ENCODE assay signal across 1 cellular context in genomic region chr1:204407314-204407971, GRCh38.
TF ChIP-seq lines count a peak whose summit lies in the region.

No MANE protein-coding gene starts in this region.

TF ChIP-seq in K562, 482 proteins besides CTCF, POLR2A, EP300 and RAD21 (continued from another document and continues in another):
- TF ChIP-seq, protein P1, sequence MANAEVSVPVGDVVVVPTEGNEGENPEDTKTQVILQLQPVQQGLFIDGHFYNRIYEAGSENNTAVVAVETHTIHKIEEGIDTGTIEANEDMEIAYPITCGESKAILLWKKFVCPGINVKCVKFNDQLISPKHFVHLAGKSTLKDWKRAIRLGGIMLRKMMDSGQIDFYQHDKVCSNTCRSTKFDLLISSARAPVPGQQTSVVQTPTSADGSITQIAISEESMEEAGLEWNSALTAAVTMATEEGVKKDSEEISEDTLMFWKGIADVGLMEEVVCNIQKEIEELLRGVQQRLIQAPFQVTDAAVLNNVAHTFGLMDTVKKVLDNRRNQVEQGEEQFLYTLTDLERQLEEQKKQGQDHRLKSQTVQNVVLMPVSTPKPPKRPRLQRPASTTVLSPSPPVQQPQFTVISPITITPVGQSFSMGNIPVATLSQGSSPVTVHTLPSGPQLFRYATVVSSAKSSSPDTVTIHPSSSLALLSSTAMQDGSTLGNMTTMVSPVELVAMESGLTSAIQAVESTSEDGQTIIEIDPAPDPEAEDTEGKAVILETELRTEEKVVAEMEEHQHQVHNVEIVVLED (CRISPR knock-in tag; IDR thresholded peaks at IDR 0.05) = no peak
- no peak for TF ChIP-seq NCOA1 (IDR thresholded peaks at IDR 0.05; ENCODE audit: low read depth)
- TF ChIP-seq, protein P2, sequence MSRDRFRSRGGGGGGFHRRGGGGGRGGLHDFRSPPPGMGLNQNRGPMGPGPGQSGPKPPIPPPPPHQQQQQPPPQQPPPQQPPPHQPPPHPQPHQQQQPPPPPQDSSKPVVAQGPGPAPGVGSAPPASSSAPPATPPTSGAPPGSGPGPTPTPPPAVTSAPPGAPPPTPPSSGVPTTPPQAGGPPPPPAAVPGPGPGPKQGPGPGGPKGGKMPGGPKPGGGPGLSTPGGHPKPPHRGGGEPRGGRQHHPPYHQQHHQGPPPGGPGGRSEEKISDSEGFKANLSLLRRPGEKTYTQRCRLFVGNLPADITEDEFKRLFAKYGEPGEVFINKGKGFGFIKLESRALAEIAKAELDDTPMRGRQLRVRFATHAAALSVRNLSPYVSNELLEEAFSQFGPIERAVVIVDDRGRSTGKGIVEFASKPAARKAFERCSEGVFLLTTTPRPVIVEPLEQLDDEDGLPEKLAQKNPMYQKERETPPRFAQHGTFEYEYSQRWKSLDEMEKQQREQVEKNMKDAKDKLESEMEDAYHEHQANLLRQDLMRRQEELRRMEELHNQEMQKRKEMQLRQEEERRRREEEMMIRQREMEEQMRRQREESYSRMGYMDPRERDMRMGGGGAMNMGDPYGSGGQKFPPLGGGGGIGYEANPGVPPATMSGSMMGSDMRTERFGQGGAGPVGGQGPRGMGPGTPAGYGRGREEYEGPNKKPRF (IDR thresholded peaks at IDR 0.05; ENCODE audit: low read depth, low read length) = no peak
- no peak for TF ChIP-seq C11orf30 (IDR thresholded peaks at IDR 0.05; ENCODE audit: low read depth)
- no peak for TF ChIP-seq CBFA2T3 (IDR thresholded peaks at IDR 0.05)
- no peak for TF ChIP-seq ETS2 (tag; IDR thresholded peaks at IDR 0.05; ENCODE audit: borderline replicate concordance, poor library complexity, severe bottlenecking)
- TF ChIP-seq TFE3 (CRISPR knock-in tag; IDR thresholded peaks at IDR 0.05) = no peak
- no peak for TF ChIP-seq ZNF239 (CRISPR knock-in tag; IDR thresholded peaks at IDR 0.05)
- no peak for TF ChIP-seq GABPB2 (CRISPR knock-in tag; conservative IDR thresholded peaks at IDR 0.05)
- TF ChIP-seq SRSF1 (IDR thresholded peaks at IDR 0.05; ENCODE audit: low read depth, low read length) = no peak
- TF ChIP-seq ZNF444 (CRISPR knock-in tag; IDR thresholded peaks at IDR 0.05) = no peak
- TF ChIP-seq FOXM1 (IDR thresholded peaks at IDR 0.05; ENCODE audit: low read depth) = no peak
- TF ChIP-seq FOXM1 (CRISPR knock-in tag; IDR thresholded peaks at IDR 0.05; ENCODE audit: low read depth) = no peak
- no peak for TF ChIP-seq TSHZ1 (CRISPR knock-in tag; IDR thresholded peaks at IDR 0.05)
- TF ChIP-seq, protein P3, sequence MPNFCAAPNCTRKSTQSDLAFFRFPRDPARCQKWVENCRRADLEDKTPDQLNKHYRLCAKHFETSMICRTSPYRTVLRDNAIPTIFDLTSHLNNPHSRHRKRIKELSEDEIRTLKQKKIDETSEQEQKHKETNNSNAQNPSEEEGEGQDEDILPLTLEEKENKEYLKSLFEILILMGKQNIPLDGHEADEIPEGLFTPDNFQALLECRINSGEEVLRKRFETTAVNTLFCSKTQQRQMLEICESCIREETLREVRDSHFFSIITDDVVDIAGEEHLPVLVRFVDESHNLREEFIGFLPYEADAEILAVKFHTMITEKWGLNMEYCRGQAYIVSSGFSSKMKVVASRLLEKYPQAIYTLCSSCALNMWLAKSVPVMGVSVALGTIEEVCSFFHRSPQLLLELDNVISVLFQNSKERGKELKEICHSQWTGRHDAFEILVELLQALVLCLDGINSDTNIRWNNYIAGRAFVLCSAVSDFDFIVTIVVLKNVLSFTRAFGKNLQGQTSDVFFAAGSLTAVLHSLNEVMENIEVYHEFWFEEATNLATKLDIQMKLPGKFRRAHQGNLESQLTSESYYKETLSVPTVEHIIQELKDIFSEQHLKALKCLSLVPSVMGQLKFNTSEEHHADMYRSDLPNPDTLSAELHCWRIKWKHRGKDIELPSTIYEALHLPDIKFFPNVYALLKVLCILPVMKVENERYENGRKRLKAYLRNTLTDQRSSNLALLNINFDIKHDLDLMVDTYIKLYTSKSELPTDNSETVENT (CRISPR knock-in tag; IDR thresholded peaks at IDR 0.05) = no peak
- no peak; the same call in 1 of the 2 replicates for TF ChIP-seq ZFP30 (CRISPR knock-in tag; IDR thresholded peaks at IDR 0.05; ENCODE audit: borderline replicate concordance)
- TF ChIP-seq HNRNPK (IDR thresholded peaks at IDR 0.05; ENCODE audit: low read depth, low read length, poor library complexity, severe bottlenecking) = no peak
- TF ChIP-seq, protein P4, sequence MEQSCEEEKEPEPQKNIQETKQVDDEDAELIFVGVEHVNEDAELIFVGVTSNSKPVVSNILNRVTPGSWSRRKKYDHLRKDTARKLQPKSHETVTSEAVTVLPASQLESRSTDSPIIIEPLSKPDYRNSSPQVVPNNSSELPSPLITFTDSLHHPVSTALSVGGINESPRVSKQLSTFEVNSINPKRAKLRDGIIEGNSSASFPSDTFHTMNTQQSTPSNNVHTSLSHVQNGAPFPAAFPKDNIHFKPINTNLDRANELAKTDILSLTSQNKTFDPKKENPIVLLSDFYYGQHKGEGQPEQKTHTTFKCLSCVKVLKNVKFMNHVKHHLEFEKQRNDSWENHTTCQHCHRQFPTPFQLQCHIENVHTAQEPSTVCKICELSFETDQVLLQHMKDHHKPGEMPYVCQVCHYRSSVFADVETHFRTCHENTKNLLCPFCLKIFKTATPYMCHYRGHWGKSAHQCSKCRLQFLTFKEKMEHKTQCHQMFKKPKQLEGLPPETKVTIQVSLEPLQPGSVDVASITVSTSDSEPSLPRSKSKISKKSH (CRISPR knock-in tag; IDR thresholded peaks at IDR 0.05) = no peak
- TF ChIP-seq HDAC2 (IDR thresholded peaks at IDR 0.05) = peak; percentile 33; the same call in 1 of the 2 replicates
- TF ChIP-seq, protein P5, sequence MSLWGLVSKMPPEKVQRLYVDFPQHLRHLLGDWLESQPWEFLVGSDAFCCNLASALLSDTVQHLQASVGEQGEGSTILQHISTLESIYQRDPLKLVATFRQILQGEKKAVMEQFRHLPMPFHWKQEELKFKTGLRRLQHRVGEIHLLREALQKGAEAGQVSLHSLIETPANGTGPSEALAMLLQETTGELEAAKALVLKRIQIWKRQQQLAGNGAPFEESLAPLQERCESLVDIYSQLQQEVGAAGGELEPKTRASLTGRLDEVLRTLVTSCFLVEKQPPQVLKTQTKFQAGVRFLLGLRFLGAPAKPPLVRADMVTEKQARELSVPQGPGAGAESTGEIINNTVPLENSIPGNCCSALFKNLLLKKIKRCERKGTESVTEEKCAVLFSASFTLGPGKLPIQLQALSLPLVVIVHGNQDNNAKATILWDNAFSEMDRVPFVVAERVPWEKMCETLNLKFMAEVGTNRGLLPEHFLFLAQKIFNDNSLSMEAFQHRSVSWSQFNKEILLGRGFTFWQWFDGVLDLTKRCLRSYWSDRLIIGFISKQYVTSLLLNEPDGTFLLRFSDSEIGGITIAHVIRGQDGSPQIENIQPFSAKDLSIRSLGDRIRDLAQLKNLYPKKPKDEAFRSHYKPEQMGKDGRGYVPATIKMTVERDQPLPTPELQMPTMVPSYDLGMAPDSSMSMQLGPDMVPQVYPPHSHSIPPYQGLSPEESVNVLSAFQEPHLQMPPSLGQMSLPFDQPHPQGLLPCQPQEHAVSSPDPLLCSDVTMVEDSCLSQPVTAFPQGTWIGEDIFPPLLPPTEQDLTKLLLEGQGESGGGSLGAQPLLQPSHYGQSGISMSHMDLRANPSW (CRISPR knock-in tag; IDR thresholded peaks at IDR 0.05) = no peak
- TF ChIP-seq DACH1 (IDR thresholded peaks at IDR 0.05; ENCODE audit: partially characterized antibody) = peak; percentile 74
- no peak for TF ChIP-seq MITF (IDR thresholded peaks at IDR 0.05)
- no peak for TF ChIP-seq EZH2 (IDR thresholded peaks at IDR 0.05; ENCODE audit: borderline replicate concordance, low read depth, low read length)
- no peak for TF ChIP-seq NFIC (IDR thresholded peaks at IDR 0.05)
- TF ChIP-seq TCF7L2 (IDR thresholded peaks at IDR 0.05; ENCODE audit: low read depth, low read length) = no peak
- TF ChIP-seq DPF2 (IDR thresholded peaks at IDR 0.05) = no peak
- TF ChIP-seq, protein P6, sequence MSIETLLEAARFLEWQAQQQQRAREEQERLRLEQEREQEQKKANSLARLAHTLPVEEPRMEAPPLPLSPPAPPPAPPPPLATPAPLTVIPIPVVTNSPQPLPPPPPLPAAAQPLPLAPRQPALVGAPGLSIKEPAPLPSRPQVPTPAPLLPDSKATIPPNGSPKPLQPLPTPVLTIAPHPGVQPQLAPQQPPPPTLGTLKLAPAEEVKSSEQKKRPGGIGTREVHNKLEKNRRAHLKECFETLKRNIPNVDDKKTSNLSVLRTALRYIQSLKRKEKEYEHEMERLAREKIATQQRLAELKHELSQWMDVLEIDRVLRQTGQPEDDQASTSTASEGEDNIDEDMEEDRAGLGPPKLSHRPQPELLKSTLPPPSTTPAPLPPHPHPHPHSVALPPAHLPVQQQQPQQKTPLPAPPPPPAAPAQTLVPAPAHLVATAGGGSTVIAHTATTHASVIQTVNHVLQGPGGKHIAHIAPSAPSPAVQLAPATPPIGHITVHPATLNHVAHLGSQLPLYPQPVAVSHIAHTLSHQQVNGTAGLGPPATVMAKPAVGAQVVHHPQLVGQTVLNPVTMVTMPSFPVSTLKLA (conservative IDR thresholded peaks at IDR 0.05) = no peak
- 0 out of 2 replicates have a peak, but pooled peaks have one; percentile 34 for TF ChIP-seq ZNF232 (CRISPR knock-in tag; IDR thresholded peaks at IDR 0.05)
- no peak for TF ChIP-seq HNRNPUL1 (IDR thresholded peaks at IDR 0.05; ENCODE audit: low read length)
- TF ChIP-seq, protein P7, sequence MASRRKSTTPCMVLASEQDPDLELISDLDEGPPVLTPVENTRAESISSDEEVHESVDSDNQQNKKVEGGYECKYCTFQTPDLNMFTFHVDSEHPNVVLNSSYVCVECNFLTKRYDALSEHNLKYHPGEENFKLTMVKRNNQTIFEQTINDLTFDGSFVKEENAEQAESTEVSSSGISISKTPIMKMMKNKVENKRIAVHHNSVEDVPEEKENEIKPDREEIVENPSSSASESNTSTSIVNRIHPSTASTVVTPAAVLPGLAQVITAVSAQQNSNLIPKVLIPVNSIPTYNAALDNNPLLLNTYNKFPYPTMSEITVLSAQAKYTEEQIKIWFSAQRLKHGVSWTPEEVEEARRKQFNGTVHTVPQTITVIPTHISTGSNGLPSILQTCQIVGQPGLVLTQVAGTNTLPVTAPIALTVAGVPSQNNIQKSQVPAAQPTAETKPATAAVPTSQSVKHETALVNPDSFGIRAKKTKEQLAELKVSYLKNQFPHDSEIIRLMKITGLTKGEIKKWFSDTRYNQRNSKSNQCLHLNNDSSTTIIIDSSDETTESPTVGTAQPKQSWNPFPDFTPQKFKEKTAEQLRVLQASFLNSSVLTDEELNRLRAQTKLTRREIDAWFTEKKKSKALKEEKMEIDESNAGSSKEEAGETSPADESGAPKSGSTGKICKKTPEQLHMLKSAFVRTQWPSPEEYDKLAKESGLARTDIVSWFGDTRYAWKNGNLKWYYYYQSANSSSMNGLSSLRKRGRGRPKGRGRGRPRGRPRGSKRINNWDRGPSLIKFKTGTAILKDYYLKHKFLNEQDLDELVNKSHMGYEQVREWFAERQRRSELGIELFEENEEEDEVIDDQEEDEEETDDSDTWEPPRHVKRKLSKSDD (conservative IDR thresholded peaks at IDR 0.05; ENCODE audit: low read length) = no peak
- no peak for TF ChIP-seq HNRNPH1 (optimal IDR thresholded peaks at IDR 0.05; ENCODE audit: low read depth, low read length)
- TF ChIP-seq SMAD4 (CRISPR knock-in tag; conservative IDR thresholded peaks at IDR 0.05) = no peak
- 0 out of 2 replicates have a peak, but pooled peaks have one; percentile 18 for TF ChIP-seq GATAD2B (IDR thresholded peaks at IDR 0.05; ENCODE audit: borderline replicate concordance)
- no peak for TF ChIP-seq NFE2 (IDR thresholded peaks at IDR 0.05; ENCODE audit: low read depth)
- TF ChIP-seq HCFC1 (IDR thresholded peaks at IDR 0.05; ENCODE audit: low read depth, low read length) = no peak
- TF ChIP-seq ZNF354B (CRISPR knock-in tag; IDR thresholded peaks at IDR 0.05) = no peak
- TF ChIP-seq ZC3H8 (IDR thresholded peaks at IDR 0.05) = no peak
- TF ChIP-seq ZNF12 (CRISPR knock-in tag; IDR thresholded peaks at IDR 0.05) = no peak
- TF ChIP-seq MAFK (IDR thresholded peaks at IDR 0.05; ENCODE audit: low read length) = no peak
